Comparison of ENCODE assay signal across 34 cellular contexts in the genomic region with DNA sequence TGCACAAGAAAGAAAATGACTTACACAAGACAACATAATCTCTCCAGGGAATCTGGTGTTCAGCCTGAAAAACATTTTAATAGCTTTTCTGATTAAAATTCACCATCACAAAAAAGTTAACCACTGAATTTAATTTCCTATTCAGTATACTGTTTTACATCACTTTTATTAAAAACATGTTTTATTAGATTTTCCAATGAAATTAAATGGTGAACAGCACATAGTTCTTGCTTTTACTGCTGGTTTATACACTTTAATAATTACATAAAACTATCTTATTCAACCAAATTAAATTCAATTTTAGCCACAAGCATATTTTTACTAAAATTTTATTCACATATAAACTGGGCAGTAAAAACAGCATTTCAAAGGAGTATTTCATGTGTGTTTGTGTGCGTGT.
"Had no signal": no experiment of that assay in that cellular context is flagged by ENCODE, and none has a peak within 500 bp of the region (broad histone marks: within the 10 kb centered on the region; RNA-seq: fewer than 3 reads in every experiment).

No MANE protein-coding gene starts in this region.

- H3K9me3 ChIP-seq: adrenal gland, body of pancreas, breast epithelium had no signal

- DNase-seq: activated B cell treated with CpG ODN at 0.5 μM for 24 hours; activated CD4-positive, alpha-beta memory T cell treated with anti-CD3 and anti-CD28 coated beads for 36 hours; activated CD4-positive, alpha-beta T cell treated with anti-CD3 and anti-CD28 coated beads for 4 hours; activated CD4-positive, alpha-beta T cell treated with anti-CD3 and anti-CD28 coated beads, Interleukin-2, amount 10 ng/mL, durations not matched to agents 24 days and 14 days; activated CD4-positive, alpha-beta T cell treated with anti-CD3 and anti-CD28 coated beads, Interleukin-2, amount 50 U/mL, for 1 hour; activated CD4-positive, alpha-beta T cell treated with anti-CD3 and anti-CD28 coated beads, Interleukin-2, amount 50 U/mL, for 4 hours; activated CD4-positive, CD25-positive, alpha-beta regulatory T cell treated with anti-CD3 and anti-CD28 coated beads, Interleukin-2, amount 50 U/mL, for 72 hours; activated CD8-positive, alpha-beta memory T cell treated with anti-CD3 and anti-CD28 coated beads, Interleukin-2, amount 50 U/mL, for 4 hours; activated CD8-positive, alpha-beta T cell treated with anti-CD3 and anti-CD28 coated beads for 36 hours; activated effector memory CD4-positive, alpha-beta T cell treated with anti-CD3 and anti-CD28 coated beads, Interleukin-2, amount 50 U/mL, for 16 hours; activated gamma-delta T cell treated with Interleukin-2 at 50 U/mL for 16 hours; activated naive CD4-positive, alpha-beta T cell; activated naive CD4-positive, alpha-beta T cell treated with anti-CD3 and anti-CD28 coated beads for 36 hours; activated naive CD4-positive, alpha-beta T cell treated with anti-CD3 and anti-CD28 coated beads, Interleukin-2, amount 50 U/mL, for 16 hours; activated naive CD8-positive, alpha-beta T cell treated with anti-CD3 and anti-CD28 coated beads for 36 hours; activated T-cell treated with anti-CD3 and anti-CD28 coated beads for 4 hours; activated T-cell treated with anti-CD3 and anti-CD28 coated beads, Interleukin-2, amount 50 U/mL, for 1 hour; activated T-cell treated with anti-CD3 and anti-CD28 coated beads, Interleukin-2, amount 50 U/mL, for 4 hours; activated T-cell treated with anti-CD3 and anti-CD28 coated beads, Interleukin-2, amount 50 U/mL, for 72 hours; adrenal gland; amniotic stem cell; aorta; body of pancreas; brain microvascular endothelial cell; central memory CD4-positive, alpha-beta T cell; T-helper 1 cell; T-helper 2 cell; T-helper 9 cell had no signal

- H3K36me3 ChIP-seq: adrenal gland, brain microvascular endothelial cell, breast epithelium had no signal

- FAIRE-seq: astrocyte, TTC549 had no signal

- H3K4me3 ChIP-seq: adrenal gland, body of pancreas, breast epithelium had no signal

- ATAC-seq: activated CD8-positive, alpha-beta T cell treated with anti-CD3 and anti-CD28 coated beads for 36 hours; activated naive CD4-positive, alpha-beta T cell treated with anti-CD3 and anti-CD28 coated beads, Interleukin-2, amount 50 U/mL, for 72 hours; activated T-cell treated with anti-CD3 and anti-CD28 coated beads, Interleukin-2, amount 50 U/mL, for 4 hours; activated T-cell treated with anti-CD3 and anti-CD28 coated beads, Interleukin-2, amount 50 U/mL, for 72 hours; activated T-helper 17 cell treated with anti-CD3 and anti-CD28 coated beads, Interleukin-2, amount 50 U/mL, for 72 hours; body of pancreas had no signal

- H3K27ac ChIP-seq: adrenal gland, body of pancreas, brain microvascular endothelial cell, breast epithelium, VCaP had no signal
